In genomic region chr3:15796771-15797599, GRCh38 we compare ENCODE assay signal across 8 cellular contexts. TPM values are rescaled to one million over a fixed set of nuclear protein-coding genes. Genes with fewer than 3 reads are reported as not detected.
A peak's percentile ranks its signal among the peaks of the same experiment; 100 is the strongest.
DNase-seq lines count a peak whose midpoint lies in the region; ATAC-seq and TF ChIP-seq lines count a peak whose summit lies in the region.

No MANE protein-coding gene starts in this region.

- no peak overlapping the region for H3K9ac ChIP-seq in endodermal cell (ENCODE audit: extremely low read depth, low read length, poor library complexity, severe bottlenecking)

- no peaks in the 10 kb centered on the region for H3K4me1 ChIP-seq in endodermal cell (ENCODE audit: control insufficient read depth, insufficient read depth, low read length)
- peaks cover 27% of the 10 kb centered on the region for H3K4me1 ChIP-seq in upper lobe of right lung

- H3K4me3 ChIP-seq in endodermal cell (ENCODE audit: low read length) (peak overlapping the region; percentile 59), upper lobe of right lung (peak overlapping the region; percentile 49)

- H3K4me3 Mint-ChIP-seq in endodermal cell (no peak overlapping the region), mesothelial cell of epicardium (peak overlapping the region; percentile 67)

- H3K27ac Mint-ChIP-seq in endodermal cell (peak overlapping the region; percentile 91), mesothelial cell of epicardium (peak overlapping the region; percentile 97)

- DNase-seq in COLO829 (ENCODE audit: low spot score) (peak; percentile 75), SW480 (ENCODE audit: low spot score) (peak; percentile 93), endodermal cell (peak; percentile 62), mesothelial cell of epicardium (ENCODE audit: low spot score in 2 of 2, unreplicated experiment in 2 of 2) (no peak), upper lobe of right lung (no peak), GOT3 (lab: John Stamatoyannopoulos, UW) (no peak)
- DNase-seq in activated CD8-positive, alpha-beta memory T cell treated with anti-CD3 and anti-CD28 coated beads, Interleukin-2, amount 50 U/mL, for 48 hours, result no peak

- ATAC-seq in HG03175 (IDR thresholded peaks at IDR 0.05; ENCODE audit: unreplicated experiment) (peak; percentile 36), upper lobe of right lung (peak; percentile 13)

- TF ChIP-seq CTCF in endodermal cell (conservative IDR thresholded peaks at IDR 0.05) (no peak), mesothelial cell of epicardium (IDR thresholded peaks at IDR 0.05; ENCODE audit: unreplicated experiment) (no peak), upper lobe of right lung (IDR thresholded peaks at IDR 0.05) (no peak)

- 31 to 64% methylated on average over 4 to 5 of the region's 5 CpGs for WGBS in endodermal cell (ENCODE audit: insufficient coverage in 1 of 2, insufficient read length in 1 of 2), 2 experiments

- H3K36me3 ChIP-seq in endodermal cell (ENCODE audit: control insufficient read depth, insufficient read depth, low read length) (peaks cover 5% of the 10 kb centered on the region), upper lobe of right lung (no peaks in the 10 kb centered on the region)

- intact Hi-C loops in upper lobe of right lung (cut with DNase I), result no loop called here

- H3K27me3 Mint-ChIP-seq in endodermal cell (ENCODE audit: insufficient read depth) (no peaks in the 10 kb centered on the region), mesothelial cell of epicardium (ENCODE audit: low read depth) (no peaks in the 10 kb centered on the region)

- H3K4me1 Mint-ChIP-seq in endodermal cell (peaks cover 19% of the 10 kb centered on the region), mesothelial cell of epicardium (peaks cover 53% of the 10 kb centered on the region)

- H3K9me3 Mint-ChIP-seq in endodermal cell (no peaks in the 10 kb centered on the region), mesothelial cell of epicardium (peaks cover 3% of the 10 kb centered on the region)

- H3K36me3 Mint-ChIP-seq in endodermal cell (ENCODE audit: low read depth) (peaks cover 9% of the 10 kb centered on the region), mesothelial cell of epicardium (peaks cover 7% of the 10 kb centered on the region)

- H3K27ac ChIP-seq in endodermal cell (ENCODE audit: low read depth, low read length) (peak overlapping the region; percentile 88), upper lobe of right lung (peak overlapping the region; percentile 80)

- no peaks in the 10 kb centered on the region for H3K27me3 ChIP-seq in endodermal cell (ENCODE audit: control insufficient read depth, insufficient read depth, low read length, poor library complexity, severe bottlenecking)
- no peaks in the 10 kb centered on the region for H3K27me3 ChIP-seq in upper lobe of right lung

- H3K9me3 ChIP-seq in endodermal cell (ENCODE audit: control insufficient read depth, low read length) (no peaks in the 10 kb centered on the region), upper lobe of right lung (no peaks in the 10 kb centered on the region)

RNA-seq across cellular contexts. Expression of gene ANKRD28, which starts 0.8 kb away (rescaled TPM):
- total RNA-seq in endodermal cell, result 10 to 100 TPM; 33.4 to 37.1 TPM
- 24.5 TPM for polyA plus RNA-seq in endodermal cell (2013, experiment 1 of 2)
- 18.5 TPM for polyA plus RNA-seq in endodermal cell (2013, experiment 2 of 2)
- 43.7 to 45.0 TPM (median 44.0 TPM) in 3 replicates for total RNA-seq in mesothelial cell of epicardium
- 50.3 TPM for total RNA-seq in upper lobe of right lung

Comparison
In these comparisons a context has a peak if more than half of its experiments do, and no peak if none do; other contexts are left out.
1. DNase-seq: peak in COLO829 (single experiment), SW480 (single experiment) and endodermal cell (single experiment); none in mesothelial cell of epicardium (0 of 2), upper lobe of right lung (single experiment), activated CD8-positive, alpha-beta memory T cell treated with anti-CD3 and anti-CD28 coated beads, Interleukin-2, amount 50 U/mL, for 48 hours (single experiment) and GOT3 (single experiment).